In genomic region chr5:129836321-129836720, GRCh38 we compare ENCODE assay signal across 30 cellular contexts.
"Had no signal": no experiment of that assay in that cellular context is flagged by ENCODE, and none has a peak within 500 bp of the region (broad histone marks: within the 10 kb centered on the region; RNA-seq: fewer than 3 reads in every experiment).

No MANE protein-coding gene starts in this region.

- DNase-seq: activated CD4-positive, alpha-beta memory T cell treated with anti-CD3 and anti-CD28 coated beads for 36 hours; activated CD4-positive, alpha-beta T cell treated with anti-CD3 and anti-CD28 coated beads for 4 hours; activated CD4-positive, alpha-beta T cell treated with anti-CD3 and anti-CD28 coated beads, Interleukin-2, amount 50 U/mL, for 1 hour; activated CD4-positive, CD25-positive, alpha-beta regulatory T cell treated with anti-CD3 and anti-CD28 coated beads, Interleukin-2, amount 50 U/mL, for 72 hours; activated CD8-positive, alpha-beta memory T cell treated with anti-CD3 and anti-CD28 coated beads, Interleukin-2, amount 50 U/mL, for 48 hours; activated effector memory CD4-positive, alpha-beta T cell treated with Interleukin-2 at 50 U/mL for 16 hours; activated naive CD4-positive, alpha-beta T cell treated with anti-CD3 and anti-CD28 coated beads, Interleukin-2, amount 10 ng/mL, durations not matched to agents 7 days and 5 days; activated naive CD8-positive, alpha-beta T cell treated with anti-CD3 and anti-CD28 coated beads, Interleukin-2, amount 50 U/mL, for 24 hours; activated T-cell treated with anti-CD3 and anti-CD28 coated beads, Interleukin-2, amount 50 U/mL, for 48 hours; anterior cingulate cortex; caudate nucleus; cerebellar nuclear complex; MG63; NCI-H1105 treated with DMSO at 0.1 percent for 48 hours; NCI-H1436 treated with DMSO at 0.1 percent for 48 hours; NCI-H1694 treated with DMSO at 0.1 percent for 48 hours; NCI-H2029; NCI-H510A; NCI-H526; NCI-H748 treated with DMSO at 0.1 percent for 48 hours; NK-92 treated with Interleukin-12 subunit alpha and Interleukin-12 subunit beta, amount 100 ng/mL, for 24 hours; Peyer's patch; SIG-M5 had no signal

- H3K4me3 Mint-ChIP-seq: activated CD4-positive, alpha-beta memory T cell treated with anti-CD3 and anti-CD28 coated beads for 36 hours; activated naive CD4-positive, alpha-beta T cell treated with anti-CD3 and anti-CD28 coated beads, Interleukin-2, amount 10 ng/mL, durations not matched to agents 7 days and 5 days; activated naive CD8-positive, alpha-beta T cell; activated naive CD8-positive, alpha-beta T cell treated with anti-CD3 and anti-CD28 coated beads, Interleukin-2, amount 50 U/mL, for 24 hours; brain; T-helper 1 cell treated with Interleukin-12 subunit alpha and Interleukin-12 subunit beta and Interleukin-4 antibody, amounts not matched to agents 30 μg/mL and 1 μg/mL, for 36 hours; T-helper 2 cell treated with Interferon-gamma antibody and Interleukin-4, amounts not matched to agents 5 μg/mL and 100 μg/mL, for 36 hours; WTC11 had no signal

- H3K4me1 Mint-ChIP-seq: activated naive CD4-positive, alpha-beta T cell treated with anti-CD3 and anti-CD28 coated beads, Interleukin-2, amount 10 ng/mL, durations not matched to agents 7 days and 5 days; activated naive CD8-positive, alpha-beta T cell treated with anti-CD3 and anti-CD28 coated beads, Interleukin-2, amount 50 U/mL, for 24 hours; brain; WTC11 had no signal

- H3K36me3 Mint-ChIP-seq: activated CD4-positive, alpha-beta memory T cell treated with anti-CD3 and anti-CD28 coated beads for 36 hours; activated naive CD4-positive, alpha-beta T cell treated with anti-CD3 and anti-CD28 coated beads, Interleukin-2, amount 10 ng/mL, durations not matched to agents 7 days and 5 days; activated naive CD8-positive, alpha-beta T cell; brain; WTC11 had no signal

- H3K27me3 Mint-ChIP-seq: activated naive CD4-positive, alpha-beta T cell treated with anti-CD3 and anti-CD28 coated beads, Interleukin-2, amount 10 ng/mL, durations not matched to agents 7 days and 5 days; brain had no signal

- ATAC-seq: activated naive CD8-positive, alpha-beta T cell treated with anti-CD3 and anti-CD28 coated beads, Interleukin-2, amount 50 U/mL, for 24 hours; Right ventricle myocardium inferior; SK-N-SH treated with all-trans-retinoic acid at 6 μM for 48 hours; WTC11 had no signal

- H3K9me3 Mint-ChIP-seq: activated CD4-positive, alpha-beta memory T cell treated with anti-CD3 and anti-CD28 coated beads for 36 hours; activated naive CD4-positive, alpha-beta T cell treated with anti-CD3 and anti-CD28 coated beads, Interleukin-2, amount 10 ng/mL, durations not matched to agents 7 days and 5 days; activated naive CD8-positive, alpha-beta T cell treated with anti-CD3 and anti-CD28 coated beads, Interleukin-2, amount 50 U/mL, for 24 hours; brain; T-helper 1 cell treated with Interleukin-12 subunit alpha and Interleukin-12 subunit beta and Interleukin-4 antibody, amounts not matched to agents 30 μg/mL and 1 μg/mL, for 36 hours; T-helper 2 cell treated with Interferon-gamma antibody and Interleukin-4, amounts not matched to agents 5 μg/mL and 100 μg/mL, for 36 hours; WTC11 had no signal

- H3K27ac Mint-ChIP-seq: activated CD4-positive, alpha-beta memory T cell treated with anti-CD3 and anti-CD28 coated beads for 36 hours; activated naive CD4-positive, alpha-beta T cell treated with anti-CD3 and anti-CD28 coated beads, Interleukin-2, amount 10 ng/mL, durations not matched to agents 7 days and 5 days; activated naive CD8-positive, alpha-beta T cell; activated naive CD8-positive, alpha-beta T cell treated with anti-CD3 and anti-CD28 coated beads, Interleukin-2, amount 50 U/mL, for 24 hours; brain; T-helper 1 cell treated with Interleukin-12 subunit alpha and Interleukin-12 subunit beta and Interleukin-4 antibody, amounts not matched to agents 30 μg/mL and 1 μg/mL, for 36 hours; T-helper 2 cell treated with Interferon-gamma antibody and Interleukin-4, amounts not matched to agents 5 μg/mL and 100 μg/mL, for 36 hours; WTC11 had no signal
